ENCODE assay signal across 9 cellular contexts in genomic region chr2:174615951-174616436, GRCh38. TPM values are rescaled to one million over a fixed set of nuclear protein-coding genes. Genes with fewer than 3 reads are reported as not detected.
A peak's percentile ranks its signal among the peaks of the same experiment; 100 is the strongest.
DNase-seq lines count a peak whose midpoint lies in the region; ATAC-seq, FAIRE-seq and TF ChIP-seq lines count a peak whose summit lies in the region.
"Had no signal": no experiment of that assay in that cellular context is flagged by ENCODE, and none has a peak within 500 bp of the region (broad histone marks: within the 10 kb centered on the region; RNA-seq: fewer than 3 reads in every experiment).

No MANE protein-coding gene starts in this region.

- H3K4me3 Mint-ChIP-seq in CD14-positive monocyte (no peak overlapping the region), progenitor cell of endocrine pancreas (ENCODE audit: low read depth) (no peak overlapping the region), WTC11 (no peak overlapping the region)
- H3K4me3 Mint-ChIP-seq in activated naive CD8-positive, alpha-beta T cell treated with anti-CD3 and anti-CD28 coated beads for 36 hours: peak overlapping the region; percentile 5

- POLR2A ChIA-PET in WTC11 (lab: Charles Lee): interaction anchor here (0.6 kb wide), 1 partner anchor 76 kb away, joined by 6 read pairs; no protein-coding TSS in a partner anchor

- H3K36me3 Mint-ChIP-seq in CD14-positive monocyte (peaks cover 67 to 81% of the 10 kb centered on the region in 2 donors), progenitor cell of endocrine pancreas (ENCODE audit: insufficient read depth) (no peaks in the 10 kb centered on the region), WTC11 (no peaks in the 10 kb centered on the region)
- peaks cover 61% of the 10 kb centered on the region for H3K36me3 Mint-ChIP-seq in activated naive CD8-positive, alpha-beta T cell treated with anti-CD3 and anti-CD28 coated beads for 36 hours

- ATAC-seq in HG02884 (IDR thresholded peaks at IDR 0.05; ENCODE audit: unreplicated experiment) (peak; percentile 44), left lobe of liver (peak; percentile 22), WTC11 (no peak)

- no peak overlapping the region for H3K4me3 ChIP-seq in small intestine (ENCODE audit: low read depth in 1 of 2, low read length in 2 of 2)

- intact Hi-C loops in CD14-positive monocyte (cut with micrococcal nuclease): loop anchor here in 1 of 2 donors (5.0 kb wide), 1 partner anchor 34 kb away; no protein-coding TSS in a partner anchor

- CTCF ChIA-PET in WTC11 (lab: Charles Lee): interaction anchor here (0.9 kb wide), 2 partner anchors 69 to 81 kb away, joined by 3 read pairs; no protein-coding TSS in a partner anchor

- peak overlapping the region in 6 of 7 donors; percentile 13 to 86 (median 68) for H3K27ac Mint-ChIP-seq in CD14-positive monocyte
- H3K27ac Mint-ChIP-seq in activated naive CD8-positive, alpha-beta T cell treated with anti-CD3 and anti-CD28 coated beads for 36 hours: peak overlapping the region; percentile 96
- no peak overlapping the region for H3K27ac Mint-ChIP-seq in progenitor cell of endocrine pancreas
- H3K27ac Mint-ChIP-seq in WTC11: no peak overlapping the region

- H3K9me3 ChIP-seq in small intestine (ENCODE audit: control insufficient read depth, low read depth): no peaks in the 10 kb centered on the region

- H3K9me3 Mint-ChIP-seq in CD14-positive monocyte (no peaks in the 10 kb centered on the region), progenitor cell of endocrine pancreas (ENCODE audit: low read depth) (no peaks in the 10 kb centered on the region), WTC11 (no peaks in the 10 kb centered on the region)
- H3K9me3 Mint-ChIP-seq in activated naive CD8-positive, alpha-beta T cell treated with anti-CD3 and anti-CD28 coated beads for 36 hours: no peaks in the 10 kb centered on the region

- DNase-seq in CD14-positive monocyte (ENCODE audit: low spot score): no peak
- DNase-seq in activated naive CD8-positive, alpha-beta T cell treated with anti-CD3 and anti-CD28 coated beads for 36 hours: no peak
- DNase-seq in left lobe of liver (ENCODE audit: low spot score): no peak
- no peak for DNase-seq in progenitor cell of endocrine pancreas (ENCODE audit: low spot score, unreplicated experiment)
- no peak for DNase-seq in small intestine
- DNase-seq in NCI-H774 (lab: John Stamatoyannopoulos, UW): no peak
- no peak for DNase-seq in WTC11 (ENCODE audit: low spot score)
- DNase-seq: stimulated activated CD4-positive, alpha-beta T cell treated with anti-CD3 and anti-CD28 coated beads, Interleukin-2, amount 100 ng/mL, for 24 hours had no signal

- no peak for TF ChIP-seq CTCF in CD14-positive monocyte (IDR thresholded peaks at IDR 0.05)
- no peak for TF ChIP-seq CTCF in progenitor cell of endocrine pancreas (IDR thresholded peaks at IDR 0.05; ENCODE audit: unreplicated experiment)
- TF ChIP-seq CTCF in WTC11 (IDR thresholded peaks at IDR 0.05): no peak

- H3K36me3 ChIP-seq in small intestine (ENCODE audit: control insufficient read depth in 2 of 2, insufficient read depth in 2 of 2, low read length in 2 of 2): no peaks in the 10 kb centered on the region

- no peak for FAIRE-seq in small intestine (lab: Jason Lieb, UNC)

- H3K4me1 Mint-ChIP-seq in CD14-positive monocyte: peaks cover 60% of the 10 kb centered on the region
- H3K4me1 Mint-ChIP-seq in activated naive CD8-positive, alpha-beta T cell treated with anti-CD3 and anti-CD28 coated beads for 36 hours: peaks cover 86% of the 10 kb centered on the region
- peaks cover 15% of the 10 kb centered on the region for H3K4me1 Mint-ChIP-seq in progenitor cell of endocrine pancreas (ENCODE audit: low read depth)
- 0 out of 2 replicates have a peak, but pooled peaks cover 2% of the 10 kb centered on the region for H3K4me1 Mint-ChIP-seq in WTC11

- H3K27me3 Mint-ChIP-seq in CD14-positive monocyte (ENCODE audit: low read depth in 3 of 3): no peaks in the 10 kb centered on the region
- no peaks in the 10 kb centered on the region for H3K27me3 Mint-ChIP-seq in activated naive CD8-positive, alpha-beta T cell treated with anti-CD3 and anti-CD28 coated beads for 36 hours
- H3K27me3 Mint-ChIP-seq in progenitor cell of endocrine pancreas: no peaks in the 10 kb centered on the region
- no peaks in the 10 kb centered on the region for H3K27me3 Mint-ChIP-seq in WTC11 (ENCODE audit: low read depth)

- H3K4me1 ChIP-seq in small intestine (ENCODE audit: control insufficient read depth in 2 of 2, insufficient read depth in 1 of 2, low read depth in 1 of 2, low read length in 1 of 2): peaks cover 5 to 13% of the 10 kb centered on the region in 2 donors

- peak overlapping the region in 1 of 2 donors; percentile 26 for H3K27ac ChIP-seq in small intestine (ENCODE audit: low read depth in 1 of 2, low read length in 1 of 2)

- 62 to 65% (median 65%) methylated on average over 4 of the region's 4 CpGs for WGBS in small intestine, 3 donors

- no peaks in the 10 kb centered on the region for H3K27me3 ChIP-seq in small intestine (ENCODE audit: control insufficient read depth in 2 of 2, insufficient read depth in 2 of 2, low read length in 2 of 2)

TF ChIP-seq in WTC11, 78 proteins besides CTCF, POLR2A, EP300 and RAD21 (continues in another document):
- TF ChIP-seq ZNF532 (CRISPR knock-in tag; IDR thresholded peaks at IDR 0.05; ENCODE audit: borderline replicate concordance) (no peak), ZMAT4 (CRISPR knock-in tag; IDR thresholded peaks at IDR 0.05) (no peak), ZBTB43 (CRISPR knock-in tag; IDR thresholded peaks at IDR 0.05) (no peak), PREB (CRISPR knock-in tag; IDR thresholded peaks at IDR 0.05; ENCODE audit: borderline replicate concordance) (no peak), MXD4 (CRISPR knock-in tag; IDR thresholded peaks at IDR 0.05; ENCODE audit: borderline replicate concordance) (no peak)

RNA-seq across cellular contexts. Expression of gene WIPF1, which starts 18.4 kb away (rescaled TPM):
- polyA plus RNA-seq in CD14-positive monocyte (10 to 100 TPM; 43.9 to 74.3 TPM), small intestine (10 to 100 TPM in 2 of 3 donors, 1 to 10 TPM in 1; 3.1 to 15.4 (median 13.8) TPM)
- total RNA-seq in activated naive CD8-positive, alpha-beta T cell treated with anti-CD3 and anti-CD28 coated beads for 36 hours: 100 to 1,000 TPM; 384 to 391 TPM
- total RNA-seq in left lobe of liver (6.3 TPM), progenitor cell of endocrine pancreas (12.9 and 17.3 TPM in 2 replicates), WTC11 (2021) (6.4 to 6.7 TPM (median 6.4 TPM) in 3 replicates)

Comparison
In these comparisons a context has a peak if more than half of its experiments do, and no peak if none do; other contexts are left out.
1. H3K27ac Mint-ChIP-seq: peak in CD14-positive monocyte (6 of 7) and activated naive CD8-positive, alpha-beta T cell treated with anti-CD3 and anti-CD28 coated beads for 36 hours (single experiment); none in progenitor cell of endocrine pancreas (single experiment) and WTC11 (single experiment).
2. RNA of gene WIPF1, which starts 18.4 kb away (total RNA-seq): 384 to 391 TPM in activated naive CD8-positive, alpha-beta T cell treated with anti-CD3 and anti-CD28 coated beads for 36 hours; 12.9 to 17.3 TPM in progenitor cell of endocrine pancreas, 6.4 to 6.7 TPM in WTC11 and 6.3 TPM in left lobe of liver (single experiment); every median in the first group is over 10 times any median in the second.